ENCODE assay signal across 8 cellular contexts in the genomic region with DNA sequence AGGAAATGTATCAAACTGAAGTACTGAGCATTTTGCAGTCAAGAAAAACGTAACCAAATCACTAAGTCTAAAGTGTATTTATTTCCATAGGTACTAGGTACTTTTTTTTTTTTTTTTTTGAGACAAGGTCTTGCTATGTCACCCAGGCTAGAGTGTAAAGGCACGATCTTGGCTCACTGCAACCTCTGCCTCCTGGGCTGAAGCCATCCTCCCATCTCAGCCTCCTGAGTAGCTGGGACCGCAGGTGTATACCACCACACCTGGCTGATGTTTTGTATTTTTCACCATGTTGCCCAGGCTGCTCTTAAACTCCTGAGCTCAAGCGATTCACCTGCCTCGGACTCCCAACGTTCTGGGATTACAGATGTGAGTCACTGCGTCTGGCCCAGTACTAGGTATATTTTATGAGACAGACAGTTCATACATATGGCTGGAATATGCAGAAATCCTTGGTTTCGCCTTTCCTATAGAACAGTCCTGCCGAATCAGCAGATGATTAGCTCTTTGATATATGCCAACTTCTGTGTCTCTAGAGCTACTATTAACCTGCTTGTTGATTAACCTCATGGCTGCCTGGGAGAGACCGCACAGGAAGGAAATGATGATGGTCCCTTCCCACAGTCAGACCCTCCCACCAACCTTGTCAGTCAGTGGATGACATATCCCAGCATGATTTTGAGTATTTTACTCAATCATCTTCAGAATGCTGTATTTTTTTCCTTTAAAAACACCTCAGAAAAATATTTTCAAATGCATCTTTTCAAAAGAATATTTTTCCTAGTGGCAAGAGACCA. TPM values are rescaled to one million over a fixed set of nuclear protein-coding genes. Genes with fewer than 3 reads are reported as not detected.
DNase-seq lines count a peak whose midpoint lies in the region; ATAC-seq and TF ChIP-seq lines count a peak whose summit lies in the region.

No MANE protein-coding gene starts in this region.

- DNase-seq in T-helper 22 cell (ENCODE audit: low read depth) (peak; percentile 67), smooth muscle cell (lab: John Stamatoyannopoulos, UW; ENCODE audit: unreplicated experiment) (no peak), DMS79 treated with DMSO at 0.1 percent for 48 hours (lab: John Stamatoyannopoulos, UW) (no peak), glutamatergic neuron (no peak)
- peak; percentile 21 to 41 for DNase-seq in activated T-helper 1 cell treated with anti-CD3 and anti-CD28 coated beads, Interleukin-2, amount 50 U/mL, for 16 hours (ENCODE audit: low read depth in 1 of 2, low spot score in 1 of 2)

- TF ChIP-seq CTCF in smooth muscle cell (IDR thresholded peaks at IDR 0.05; ENCODE audit: borderline replicate concordance, insufficient read depth, poor library complexity, severe bottlenecking): no peak
- TF ChIP-seq CTCF in glutamatergic neuron (IDR thresholded peaks at IDR 0.05; ENCODE audit: partially characterized antibody, unreplicated experiment): no peak

- peaks cover 0 to 100% (median 0%) of the 10 kb centered on the region in 11 experiments; a peak in 9 of 22 replicates for H4K20me1 ChIP-seq in BLaER1 treated with 17β-estradiol and CSF1 and Interleukin-3, amounts not matched to agents 10 nM and 100 nM
- H4K20me1 ChIP-seq in smooth muscle cell (ENCODE audit: low read depth): peaks cover 67% of the 10 kb centered on the region

- H3K27ac ChIP-seq in BLaER1 treated with 17β-estradiol and CSF1 and Interleukin-3, amounts not matched to agents 10 nM and 100 nM: no peak overlapping the region
- peak overlapping the region; percentile 27 for H3K27ac ChIP-seq in smooth muscle cell (ENCODE audit: low read depth)

- no peaks in the 10 kb centered on the region for H3K9me3 Mint-ChIP-seq in glutamatergic neuron (ENCODE audit: unreplicated experiment)

- no peak for ATAC-seq in HG03280 (IDR thresholded peaks at IDR 0.05; ENCODE audit: unreplicated experiment)
- ATAC-seq in GM18502 (IDR thresholded peaks at IDR 0.05; ENCODE audit: poor library complexity, unreplicated experiment): no peak

- peaks cover 60 to 83% (median 70%) of the 10 kb centered on the region in 11 experiments for H3K36me3 ChIP-seq in BLaER1 treated with 17β-estradiol and CSF1 and Interleukin-3, amounts not matched to agents 10 nM and 100 nM
- H3K36me3 ChIP-seq in smooth muscle cell (ENCODE audit: low read depth): peaks cover 3% of the 10 kb centered on the region

- WGBS in smooth muscle cell (ENCODE audit: low lambda C conversion rate): 89% methylated on average over 10 of the region's 10 CpGs

- peaks cover 77% of the 10 kb centered on the region for H3K79me2 ChIP-seq in smooth muscle cell (ENCODE audit: low read depth)

- H3K9ac ChIP-seq in BLaER1 treated with 17β-estradiol and CSF1 and Interleukin-3, amounts not matched to agents 10 nM and 100 nM: no peak overlapping the region
- H3K9ac ChIP-seq in smooth muscle cell (ENCODE audit: low read depth): no peak overlapping the region

- no peak overlapping the region for H2AFZ ChIP-seq in smooth muscle cell (ENCODE audit: low read depth)

- no peak overlapping the region for H3K4me3 Mint-ChIP-seq in glutamatergic neuron (ENCODE audit: unreplicated experiment)

- H3K4me1 ChIP-seq in BLaER1 treated with 17β-estradiol and CSF1 and Interleukin-3, amounts not matched to agents 10 nM and 100 nM: peaks cover 6 to 18% (median 15%) of the 10 kb centered on the region in 10 experiments; a peak in 18 of 20 replicates
- peaks cover 8% of the 10 kb centered on the region for H3K4me1 ChIP-seq in smooth muscle cell (ENCODE audit: low read depth)

- peaks cover 1% of the 10 kb centered on the region for H3K27me3 Mint-ChIP-seq in glutamatergic neuron (ENCODE audit: unreplicated experiment)

- H3K36me3 Mint-ChIP-seq in glutamatergic neuron (ENCODE audit: unreplicated experiment): no peaks in the 10 kb centered on the region

- H3K27me3 ChIP-seq in BLaER1 treated with 17β-estradiol and CSF1 and Interleukin-3, amounts not matched to agents 10 nM and 100 nM: no peaks in the 10 kb centered on the region
- H3K27me3 ChIP-seq in smooth muscle cell (ENCODE audit: low read depth): no peaks in the 10 kb centered on the region

- H3K4me3 ChIP-seq in BLaER1 treated with 17β-estradiol and CSF1 and Interleukin-3, amounts not matched to agents 10 nM and 100 nM: no peak overlapping the region
- H3K4me3 ChIP-seq in smooth muscle cell: no peak overlapping the region

- peak overlapping the region in 9 of 11 experiments; percentile 1 to 48 (median 33); a peak in 13 of 22 replicates for H3K4me2 ChIP-seq in BLaER1 treated with 17β-estradiol and CSF1 and Interleukin-3, amounts not matched to agents 10 nM and 100 nM
- H3K4me2 ChIP-seq in smooth muscle cell: no peak overlapping the region

- peaks cover 14% of the 10 kb centered on the region for H3K4me1 Mint-ChIP-seq in glutamatergic neuron (ENCODE audit: low read depth, unreplicated experiment)

- H3F3A ChIP-seq in smooth muscle cell (ENCODE audit: low read depth): no peaks in the 10 kb centered on the region

- peaks cover 0 to 26% (median 18%) of the 10 kb centered on the region in 11 experiments; a peak in 17 of 22 replicates for H3K9me3 ChIP-seq in BLaER1 treated with 17β-estradiol and CSF1 and Interleukin-3, amounts not matched to agents 10 nM and 100 nM (replicated peaks in 1 of 11)
- H3K9me3 ChIP-seq in smooth muscle cell (replicated peaks; ENCODE audit: low read depth): no peaks in the 10 kb centered on the region

- no peak overlapping the region for H3K27ac Mint-ChIP-seq in glutamatergic neuron (ENCODE audit: unreplicated experiment)

RNA-seq across cellular contexts. Expression of a gene that starts 32.3 kb away (rescaled TPM):
- total RNA-seq in smooth muscle cell (35.7 and 57.1 TPM in 2 replicates), glutamatergic neuron (ENCODE audit: unreplicated experiment) (29.2 TPM)
- 18.6 and 32.0 TPM in 2 replicates for polyA plus RNA-seq in smooth muscle cell

Comparison
In these comparisons a context has a peak if more than half of its experiments do, and no peak if none do; other contexts are left out.
1. DNase-seq: peak in T-helper 22 cell (single experiment) and activated T-helper 1 cell treated with anti-CD3 and anti-CD28 coated beads, Interleukin-2, amount 50 U/mL, for 16 hours (2 of 2); none in smooth muscle cell (single experiment), DMS79 treated with DMSO at 0.1 percent for 48 hours (single experiment) and glutamatergic neuron (single experiment).